ENCODE assay signal across 17 cellular contexts in genomic region chr20:52461602-52462001, GRCh38.
A peak's percentile ranks its signal among the peaks of the same experiment; 100 is the strongest.
DNase-seq lines count a peak whose midpoint lies in the region; ATAC-seq, FAIRE-seq and TF ChIP-seq lines count a peak whose summit lies in the region.
"Had no signal": no experiment of that assay in that cellular context is flagged by ENCODE, and none has a peak within 500 bp of the region (broad histone marks: within the 10 kb centered on the region; RNA-seq: fewer than 3 reads in every experiment).

No MANE protein-coding gene starts in this region.

- no peak overlapping the region for H3K4ac ChIP-seq in mesenchymal stem cell (ENCODE audit: low read depth in 1 of 2, low read length in 2 of 2)

- peak overlapping the region; percentile 30 for H4K8ac ChIP-seq in mesenchymal stem cell (ENCODE audit: low read length)

- H3K79me2 ChIP-seq in HepG2 (ENCODE audit: insufficient read depth, low read length) = no peaks in the 10 kb centered on the region

- H3K4me3 ChIP-seq in HepG2 (replicated peaks in 1 of 3; ENCODE audit: insufficient read depth in 1 of 3, low read depth in 2 of 3, low read length in 3 of 3) = no peak overlapping the region
- H3K4me3 ChIP-seq in right lobe of liver = no peak overlapping the region
- H3K4me3 ChIP-seq in mesenchymal stem cell (ENCODE audit: insufficient read depth in 1 of 2, low read depth in 1 of 2, low read length in 2 of 2) = no peak overlapping the region
- H3K4me3 ChIP-seq: BLaER1 treated with 17β-estradiol and CSF1 and Interleukin-3, amounts not matched to agents 10 nM and 100 nM; GM12878 had no signal

- 13% methylated on average over 7 of the region's 7 CpGs for WGBS in HepG2 (ENCODE audit: low lambda C conversion rate)
- 67% methylated on average over 7 of the region's 7 CpGs for WGBS in right lobe of liver (ENCODE audit: insufficient coverage, low coverage, low lambda C conversion rate, missing lambda C conversion rate)
- WGBS in mesenchymal stem cell = 85% methylated on average over 7 of the region's 7 CpGs

- no peak overlapping the region for H2BK120ac ChIP-seq in mesenchymal stem cell (ENCODE audit: low read depth, low read length)

- no TSS peak for BruUV-seq in HepG2 (replicated peaks; lab: Mats Ljungman, UMichigan)

- H3K27me3 Mint-ChIP-seq in activated T-cell treated with anti-CD3 and anti-CD28 coated beads, Interleukin-2, amount 50 U/mL, for 24 hours = no peaks in the 10 kb centered on the region

- H3K36me3 Mint-ChIP-seq in activated T-cell treated with anti-CD3 and anti-CD28 coated beads, Interleukin-2, amount 50 U/mL, for 24 hours (ENCODE audit: low read depth) = no peaks in the 10 kb centered on the region
- H3K36me3 Mint-ChIP-seq: CD4-positive, CD25-positive, alpha-beta regulatory T cell had no signal

- no peak for TF ChIP-seq EP300 in HepG2 (IDR thresholded peaks at IDR 0.05; ENCODE audit: low read depth in 2 of 2, low read length in 2 of 2)
- no peak for TF ChIP-seq EP300 in HepG2 (CRISPR knock-in tag; IDR thresholded peaks at IDR 0.05; ENCODE audit: borderline replicate concordance)

- H2BK12ac ChIP-seq in mesenchymal stem cell (ENCODE audit: low read length in 2 of 2) = peak overlapping the region in 1 of 2 experiments; percentile 51

- H3K4me1 Mint-ChIP-seq in activated T-cell treated with anti-CD3 and anti-CD28 coated beads, Interleukin-2, amount 50 U/mL, for 24 hours (ENCODE audit: low read depth) = no peaks in the 10 kb centered on the region
- H3K4me1 Mint-ChIP-seq: CD4-positive, CD25-positive, alpha-beta regulatory T cell had no signal

- in situ Hi-C loops in HepG2 (cut with HindIII; ENCODE audit: extremely low pct_ligation_motif_present, low pct_unique_long_range_greater_than_20kb) = no loop called here

- POLR2A ChIA-PET in HepG2 (lab: Yijun Ruan, JAX) = no interaction called here

- peak overlapping the region in 1 of 2 experiments; percentile 44 for H3K14ac ChIP-seq in mesenchymal stem cell (ENCODE audit: low read length in 2 of 2)

- H2AFZ ChIP-seq in HepG2 (ENCODE audit: low read length) (no peak overlapping the region), mesenchymal stem cell (ENCODE audit: low read depth, low read length) (no peak overlapping the region)

- H3K9me3 ChIP-seq in HepG2 (ENCODE audit: low read length) = peaks cover 18% of the 10 kb centered on the region; the same call in 1 of the 2 replicates
- H3K9me3 ChIP-seq in right lobe of liver = no peaks in the 10 kb centered on the region
- H3K9me3 ChIP-seq in mesenchymal stem cell (ENCODE audit: control insufficient read depth, low read length) = peaks cover 5% of the 10 kb centered on the region

- no peaks in the 10 kb centered on the region for H3K4me1 ChIP-seq in HepG2 (ENCODE audit: insufficient read depth, low read length)
- no peaks in the 10 kb centered on the region for H3K4me1 ChIP-seq in right lobe of liver
- no peaks in the 10 kb centered on the region for H3K4me1 ChIP-seq in mesenchymal stem cell (ENCODE audit: control insufficient read depth, insufficient read depth, low read depth, low read length)
- H3K4me1 ChIP-seq: BLaER1 treated with 17β-estradiol and CSF1 and Interleukin-3, amounts not matched to agents 10 nM and 100 nM had no signal

- no peak overlapping the region for H3K4me2 ChIP-seq in HepG2 (ENCODE audit: low read depth, low read length)
- no peak overlapping the region for H3K4me2 ChIP-seq in mesenchymal stem cell (ENCODE audit: low read length, poor library complexity, severe bottlenecking)
- H3K4me2 ChIP-seq: BLaER1 treated with 17β-estradiol and CSF1 and Interleukin-3, amounts not matched to agents 10 nM and 100 nM had no signal

- H3K9me3 Mint-ChIP-seq in activated T-cell treated with anti-CD3 and anti-CD28 coated beads, Interleukin-2, amount 50 U/mL, for 24 hours = peaks cover 5% of the 10 kb centered on the region

- DNase-seq in HepG2 (ENCODE audit: low spot score) = no peak
- no peak for DNase-seq in right lobe of liver
- peak; percentile 61 for DNase-seq in RPMI7951 (ENCODE audit: low read depth)
- no peak for DNase-seq in mesenchymal stem cell
- DNase-seq in urothelium cell line (ENCODE audit: low spot score) = no peak
- no peak for DNase-seq in activated T-cell treated with anti-CD3 and anti-CD28 coated beads, Interleukin-2, amount 50 U/mL, for 24 hours
- DNase-seq in nucleus accumbens (lab: John Stamatoyannopoulos, UW) = no peak
- DNase-seq: ACHN; CD4-positive, CD25-positive, alpha-beta regulatory T cell; DMS53; HCEC 1CT; IMR-90 had no signal

- H4K20me1 ChIP-seq in HepG2 (ENCODE audit: insufficient read depth, low read length) = no peaks in the 10 kb centered on the region
- H4K20me1 ChIP-seq: BLaER1 treated with 17β-estradiol and CSF1 and Interleukin-3, amounts not matched to agents 10 nM and 100 nM had no signal

- TF ChIP-seq RAD21 in HepG2 (CRISPR knock-in tag; IDR thresholded peaks at IDR 0.05) = no peak

- no peak overlapping the region for H3K9ac ChIP-seq in HepG2 (ENCODE audit: insufficient read depth, low read depth, low read length)
- no peak overlapping the region for H3K9ac ChIP-seq in mesenchymal stem cell (ENCODE audit: low read length)
- H3K9ac ChIP-seq: BLaER1 treated with 17β-estradiol and CSF1 and Interleukin-3, amounts not matched to agents 10 nM and 100 nM had no signal

- no peak overlapping the region for H3K4me3 Mint-ChIP-seq in activated T-cell treated with anti-CD3 and anti-CD28 coated beads, Interleukin-2, amount 50 U/mL, for 24 hours
- H3K4me3 Mint-ChIP-seq: CD4-positive, CD25-positive, alpha-beta regulatory T cell had no signal

- no peak overlapping the region for H2BK5ac ChIP-seq in mesenchymal stem cell (ENCODE audit: low read depth, low read length, poor library complexity, severe bottlenecking)

- 0 out of 5 replicates have a peak, but pooled peaks cover 0 to 4% of the 10 kb centered on the region in 2 experiments for H3K27me3 ChIP-seq in HepG2 (ENCODE audit: control insufficient read depth in 1 of 2, insufficient read depth in 2 of 2, low read length in 2 of 2)
- H3K27me3 ChIP-seq in right lobe of liver = no peaks in the 10 kb centered on the region
- no peaks in the 10 kb centered on the region for H3K27me3 ChIP-seq in mesenchymal stem cell (ENCODE audit: control insufficient read depth in 1 of 2, insufficient read depth in 1 of 2, low read length in 2 of 2)
- H3K27me3 ChIP-seq: BLaER1 treated with 17β-estradiol and CSF1 and Interleukin-3, amounts not matched to agents 10 nM and 100 nM had no signal

- H3K36me3 ChIP-seq in HepG2 (replicated peaks in 1 of 2; ENCODE audit: control insufficient read depth in 1 of 2, insufficient read depth in 2 of 2, low read length in 2 of 2) = no peaks in the 10 kb centered on the region
- no peaks in the 10 kb centered on the region for H3K36me3 ChIP-seq in right lobe of liver
- no peaks in the 10 kb centered on the region for H3K36me3 ChIP-seq in mesenchymal stem cell (ENCODE audit: control insufficient read depth in 1 of 2, insufficient read depth in 2 of 2, low read depth in 1 of 2, low read length in 2 of 2)
- H3K36me3 ChIP-seq: BLaER1 treated with 17β-estradiol and CSF1 and Interleukin-3, amounts not matched to agents 10 nM and 100 nM had no signal

- TF ChIP-seq CTCF in HepG2 (CRISPR knock-in tag; IDR thresholded peaks at IDR 0.05) (no peak), right lobe of liver (IDR thresholded peaks at IDR 0.05) (no peak)

- H3K18ac ChIP-seq in mesenchymal stem cell (ENCODE audit: low read depth in 1 of 2, low read length in 2 of 2) = peak overlapping the region in 1 of 2 experiments; percentile 49

- H4K91ac ChIP-seq in mesenchymal stem cell (ENCODE audit: low read length) = no peak overlapping the region

- no peak overlapping the region for H3K27ac Mint-ChIP-seq in activated T-cell treated with anti-CD3 and anti-CD28 coated beads, Interleukin-2, amount 50 U/mL, for 24 hours

- ATAC-seq in HepG2 = no peak
- ATAC-seq in right lobe of liver = no peak
- no peak for ATAC-seq in GM18498 (IDR thresholded peaks at IDR 0.05; ENCODE audit: unreplicated experiment)
- ATAC-seq: GM12878 had no signal

- CTCF ChIA-PET in HepG2 (lab: Yijun Ruan, JAX; ENCODE audit: low intra/inter-chr PET ratio, low total read pairs) = no interaction called here

- H3K27ac ChIP-seq in HepG2 (ENCODE audit: extremely low read length, insufficient read depth, low read length) (no peak overlapping the region), right lobe of liver (no peak overlapping the region), mesenchymal stem cell (ENCODE audit: low read length, poor library complexity, severe bottlenecking) (no peak overlapping the region)
- H3K27ac ChIP-seq: BLaER1 treated with 17β-estradiol and CSF1 and Interleukin-3, amounts not matched to agents 10 nM and 100 nM; HL-60 had no signal

- intact Hi-C loops in HepG2 (cut with micrococcal nuclease; ENCODE audit: unreplicated experiment) = no loop called here
- intact Hi-C loops in right lobe of liver (cut with DNase I) = no loop called here

- peak overlapping the region in 1 of 2 experiments; percentile 64 for H3K23ac ChIP-seq in mesenchymal stem cell (ENCODE audit: low read length in 2 of 2)

- H2AK5ac ChIP-seq in mesenchymal stem cell (ENCODE audit: low read length, severe bottlenecking) = no peak overlapping the region

- no peak for TF ChIP-seq POLR2A in HepG2 (IDR thresholded peaks at IDR 0.05; ENCODE audit: insufficient read depth in 1 of 2, low read depth in 2 of 2, low read length in 2 of 2)
- TF ChIP-seq POLR2A in right lobe of liver (IDR thresholded peaks at IDR 0.05) = no peak

- FAIRE-seq in HepG2 (lab: Jason Lieb, UNC) = no peak
- FAIRE-seq in urothelium cell line (lab: Jason Lieb, UNC) = peak; percentile 58
- FAIRE-seq: GM12878, GM19239 had no signal

- H2BK15ac ChIP-seq in mesenchymal stem cell (ENCODE audit: low read depth, poor library complexity, severe bottlenecking) = no peak overlapping the region

- H3K79me1 ChIP-seq in mesenchymal stem cell (replicated peaks; ENCODE audit: low read length, poor library complexity, severe bottlenecking) = no peaks in the 10 kb centered on the region

TF ChIP-seq in HepG2, 621 proteins besides CTCF, POLR2A, EP300 and RAD21:
- TF ChIP-seq JUNB (CRISPR knock-in tag; IDR thresholded peaks at IDR 0.05; ENCODE audit: borderline replicate concordance) = 0 out of 2 replicates have a peak, but pooled peaks have one; percentile 17
- no peak for TF ChIP-seq ATAD3A (CRISPR knock-in tag; IDR thresholded peaks at IDR 0.05)
- TF ChIP-seq SIX4 (CRISPR knock-in tag; IDR thresholded peaks at IDR 0.05) = no peak
